Comparison of ENCODE assay signal across 13 cellular contexts in genomic region chr12:89235189-89235993, GRCh38.
DNase-seq lines count a peak whose midpoint lies in the region; ATAC-seq and TF ChIP-seq lines count a peak whose summit lies in the region.
"Had no signal": no experiment of that assay in that cellular context is flagged by ENCODE, and none has a peak within 500 bp of the region (broad histone marks: within the 10 kb centered on the region; RNA-seq: fewer than 3 reads in every experiment).

No MANE protein-coding gene starts in this region.

- H3K4me1 ChIP-seq in left ventricle myocardium inferior: peaks cover 42% of the 10 kb centered on the region
- peaks cover 32% of the 10 kb centered on the region for H3K4me1 ChIP-seq in PC-3 (ENCODE audit: insufficient read depth, low read length)
- H3K4me1 ChIP-seq: neural progenitor cell had no signal

- BruUV-seq in PC-3 (replicated peaks; lab: Mats Ljungman, UMichigan): no TSS peak

- peak overlapping the region; percentile 91 for H3K27ac Mint-ChIP-seq in endothelial cell (ENCODE audit: unreplicated experiment)
- H3K27ac Mint-ChIP-seq in stimulated activated naive CD8-positive, alpha-beta T cell treated with anti-CD3 and anti-CD28 coated beads, Interleukin-15, amount 100 ng/mL, for 72 hours: peak overlapping the region in 1 of 2 donors; percentile 58
- H3K27ac Mint-ChIP-seq: activated B cell treated with CpG ODN at 0.5 μM for 24 hours; neural progenitor cell; stimulated activated memory B cell treated with anti-CD40 and anti-IgM and Interleukin-4, amounts not matched to agents 10 μg/mL and 1 μg/mL and 100 μg/mL, for 72 hours had no signal

- ATAC-seq in Right ventricle myocardium superior (ENCODE audit: poor library complexity) (no peak), PC-3 (no peak)
- no peak for ATAC-seq in stimulated activated naive CD8-positive, alpha-beta T cell treated with anti-CD3 and anti-CD28 coated beads, Interleukin-15, amount 100 ng/mL, for 72 hours
- ATAC-seq: stimulated activated memory B cell treated with anti-CD40 and anti-IgM and Interleukin-4, amounts not matched to agents 10 μg/mL and 1 μg/mL and 100 μg/mL, for 72 hours had no signal

- intact Hi-C loops in left ventricle myocardium inferior (cut with micrococcal nuclease): no loop called here
- intact Hi-C loops in Right ventricle myocardium superior (cut with DNase I): no loop called here
- intact Hi-C loops in PC-3 (cut with micrococcal nuclease): no loop called here

- peaks cover 6% of the 10 kb centered on the region for H3F3A ChIP-seq in PC-3 (ENCODE audit: low read length, unreplicated experiment)

- no peaks in the 10 kb centered on the region for H3K9me2 ChIP-seq in PC-3 (replicated peaks; ENCODE audit: low read length)

- H3K4me3 ChIP-seq in left ventricle myocardium inferior (no peak overlapping the region), PC-3 (ENCODE audit: low read length) (no peak overlapping the region)
- H3K4me3 ChIP-seq: neural progenitor cell had no signal

- no peaks in the 10 kb centered on the region for H3K9me3 ChIP-seq in left ventricle myocardium inferior (replicated peaks)
- no peaks in the 10 kb centered on the region for H3K9me3 ChIP-seq in PC-3 (ENCODE audit: low read length)

- H3K79me2 ChIP-seq in PC-3 (ENCODE audit: low read length): no peaks in the 10 kb centered on the region

- no peaks in the 10 kb centered on the region for H3K36me3 Mint-ChIP-seq in endothelial cell (ENCODE audit: low read depth, unreplicated experiment)
- H3K36me3 Mint-ChIP-seq: neural progenitor cell; stimulated activated memory B cell treated with anti-CD40 and anti-IgM and Interleukin-4, amounts not matched to agents 10 μg/mL and 1 μg/mL and 100 μg/mL, for 72 hours had no signal

- H3K27ac ChIP-seq in left ventricle myocardium inferior (replicated peaks): peak overlapping the region; percentile 50
- H3K27ac ChIP-seq in PC-3 (ENCODE audit: low read length): peak overlapping the region; percentile 96
- H3K27ac ChIP-seq: neural progenitor cell had no signal

- no peaks in the 10 kb centered on the region for H3K27me3 ChIP-seq in left ventricle myocardium inferior (ENCODE audit: low read depth)
- no peaks in the 10 kb centered on the region for H3K27me3 ChIP-seq in PC-3 (ENCODE audit: low read length)
- H3K27me3 ChIP-seq: neural progenitor cell had no signal

- H3K9me3 Mint-ChIP-seq in endothelial cell (ENCODE audit: unreplicated experiment): no peaks in the 10 kb centered on the region
- H3K9me3 Mint-ChIP-seq in stimulated activated naive CD8-positive, alpha-beta T cell treated with anti-CD3 and anti-CD28 coated beads, Interleukin-15, amount 100 ng/mL, for 72 hours: peaks cover 15 to 26% of the 10 kb centered on the region in 2 donors
- H3K9me3 Mint-ChIP-seq: activated B cell treated with CpG ODN at 0.5 μM for 24 hours had no signal

- H3K9ac ChIP-seq in PC-3 (ENCODE audit: low read length): peak overlapping the region; percentile 80
- H3K9ac ChIP-seq: neural progenitor cell had no signal

- H3K4me3 Mint-ChIP-seq in endothelial cell (ENCODE audit: unreplicated experiment): peak overlapping the region; percentile 6
- H3K4me3 Mint-ChIP-seq in stimulated activated naive CD8-positive, alpha-beta T cell treated with anti-CD3 and anti-CD28 coated beads, Interleukin-15, amount 100 ng/mL, for 72 hours: peak overlapping the region; percentile 20 to 60
- H3K4me3 Mint-ChIP-seq: activated B cell treated with CpG ODN at 0.5 μM for 24 hours; neural progenitor cell; stimulated activated memory B cell treated with anti-CD40 and anti-IgM and Interleukin-4, amounts not matched to agents 10 μg/mL and 1 μg/mL and 100 μg/mL, for 72 hours had no signal

- H3K36me3 ChIP-seq in left ventricle myocardium inferior: no peaks in the 10 kb centered on the region
- H3K36me3 ChIP-seq in PC-3 (ENCODE audit: low read depth, low read length): no peaks in the 10 kb centered on the region
- H3K36me3 ChIP-seq: neural progenitor cell had no signal

- TF ChIP-seq CTCF in left ventricle myocardium inferior (IDR thresholded peaks at IDR 0.05; ENCODE audit: borderline replicate concordance) (no peak), PC-3 (conservative IDR thresholded peaks at IDR 0.05; ENCODE audit: low read depth, low read length) (no peak), endothelial cell (IDR thresholded peaks at IDR 0.05; ENCODE audit: unreplicated experiment) (no peak)

- CTCF ChIA-PET in PC-3 (lab: Charles Lee): no interaction called here

- POLR2A ChIA-PET in PC-3 (lab: Charles Lee; ENCODE audit: unreplicated experiment): no interaction called here

- no peaks in the 10 kb centered on the region for H4K20me1 ChIP-seq in PC-3 (ENCODE audit: low read length)

- H2AFZ ChIP-seq in PC-3 (ENCODE audit: low read length): no peak overlapping the region
- H2AFZ ChIP-seq: neural progenitor cell had no signal

- H3K4me2 ChIP-seq in PC-3 (ENCODE audit: low read length): peak overlapping the region; percentile 64
- H3K4me2 ChIP-seq: neural progenitor cell had no signal

- DNase-seq in left ventricle myocardium inferior (no peak), Right ventricle myocardium superior (no peak), PC-3 (no peak), endothelial cell (ENCODE audit: low spot score) (peak; percentile 14), activated gamma-delta T cell (lab: John Stamatoyannopoulos, UW) (no peak), NCI-H510A treated with DMSO at 0.1 percent for 48 hours (lab: John Stamatoyannopoulos, UW) (no peak)
- no peak for DNase-seq in stimulated activated naive CD8-positive, alpha-beta T cell treated with anti-CD3 and anti-CD28 coated beads, Interleukin-15, amount 100 ng/mL, for 72 hours
- no peak for DNase-seq in activated effector memory CD4-positive, alpha-beta T cell treated with Interleukin-2 at 50 U/mL for 16 hours
- DNase-seq: activated B cell treated with CpG ODN at 0.5 μM for 24 hours, anterior cingulate cortex, NCI-H1930 had no signal

- peaks cover 66% of the 10 kb centered on the region for H3K4me1 Mint-ChIP-seq in endothelial cell (ENCODE audit: unreplicated experiment)
- peaks cover 56% of the 10 kb centered on the region for H3K4me1 Mint-ChIP-seq in stimulated activated naive CD8-positive, alpha-beta T cell treated with anti-CD3 and anti-CD28 coated beads, Interleukin-15, amount 100 ng/mL, for 72 hours

- peaks cover 9% of the 10 kb centered on the region for H3K27me3 Mint-ChIP-seq in endothelial cell (ENCODE audit: unreplicated experiment)
- no peaks in the 10 kb centered on the region for H3K27me3 Mint-ChIP-seq in stimulated activated naive CD8-positive, alpha-beta T cell treated with anti-CD3 and anti-CD28 coated beads, Interleukin-15, amount 100 ng/mL, for 72 hours
- H3K27me3 Mint-ChIP-seq: stimulated activated memory B cell treated with anti-CD40 and anti-IgM and Interleukin-4, amounts not matched to agents 10 μg/mL and 1 μg/mL and 100 μg/mL, for 72 hours had no signal
